In the genomic region with DNA sequence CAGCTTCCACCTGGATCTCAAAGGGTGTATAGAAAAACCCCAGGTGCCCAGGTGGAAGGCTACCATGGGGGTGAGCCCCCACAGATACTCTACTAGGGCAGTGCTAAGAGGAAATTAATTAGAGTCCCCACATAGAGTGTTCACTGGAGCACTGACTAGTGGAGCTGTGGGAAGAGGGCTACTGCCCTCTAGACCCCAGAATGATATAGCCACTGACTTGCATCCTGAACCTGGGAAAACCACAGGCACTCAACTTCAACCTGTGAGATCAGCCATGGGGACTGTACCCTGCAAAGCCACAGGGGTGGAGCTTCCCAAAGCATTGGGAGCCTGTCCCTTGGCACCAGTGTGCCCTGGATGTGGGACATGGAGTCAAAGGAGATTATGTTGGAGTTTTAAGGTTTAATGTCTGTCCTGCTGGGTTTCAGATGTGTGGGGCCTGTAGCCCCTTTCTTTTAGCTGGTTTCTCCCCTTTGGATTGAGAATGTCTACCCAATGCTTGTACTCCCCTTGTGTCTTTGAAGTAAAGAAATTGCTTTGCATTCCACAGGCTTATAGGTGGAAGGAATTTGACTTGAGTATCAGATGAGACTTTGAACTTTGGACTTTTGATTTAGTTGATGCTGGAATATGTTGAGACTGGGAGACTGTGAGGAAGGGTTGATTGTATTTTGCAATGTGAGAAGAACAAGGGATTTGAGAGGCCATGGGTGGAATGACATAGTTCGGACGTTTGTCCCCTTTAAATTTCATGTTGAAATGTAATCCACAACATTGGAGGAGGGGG, we compare ENCODE assay signal across 16 cellular contexts.
"Had no signal": no experiment of that assay in that cellular context is flagged by ENCODE, and none has a peak within 500 bp of the region (broad histone marks: within the 10 kb centered on the region; RNA-seq: fewer than 3 reads in every experiment).

No MANE protein-coding gene starts in this region.

- H3K27me3 ChIP-seq: colonic mucosa, foreskin keratinocyte, sigmoid colon, suprapubic skin, thyroid gland, upper lobe of left lung, vagina had no signal

- H3K4me1 Mint-ChIP-seq: naive thymus-derived CD8-positive, alpha-beta T cell had no signal

- ATAC-seq: foreskin keratinocyte; naive thymus-derived CD8-positive, alpha-beta T cell had no signal

- H3K9me3 ChIP-seq: colonic mucosa, suprapubic skin, thyroid gland, vagina had no signal

- H3K4me1 ChIP-seq: colonic mucosa, foreskin keratinocyte, suprapubic skin, thyroid gland, upper lobe of left lung, vagina had no signal

- H3K36me3 ChIP-seq: colonic mucosa, sigmoid colon, suprapubic skin, thyroid gland, upper lobe of left lung, vagina had no signal

- H3K4me3 Mint-ChIP-seq: naive thymus-derived CD8-positive, alpha-beta T cell had no signal

- H3K27me3 Mint-ChIP-seq: naive thymus-derived CD8-positive, alpha-beta T cell had no signal

- DNase-seq: colonic mucosa; dermis blood vessel endothelial cell; erythroblast; foreskin keratinocyte; kidney; mesendoderm; naive thymus-derived CD8-positive, alpha-beta T cell; posterior cingulate gyrus; sigmoid colon; stimulated activated CD4-positive, alpha-beta T cell treated with anti-CD3 and anti-CD28 coated beads, Interleukin-2, amount 100 ng/mL, for 48 hours; stimulated activated naive CD4-positive, alpha-beta T cell treated with Interleukin-2 at 50 U/mL for 16 hours; thyroid gland; upper lobe of left lung had no signal

- H3K27ac Mint-ChIP-seq: naive thymus-derived CD8-positive, alpha-beta T cell had no signal

- H3K4me3 ChIP-seq: colonic mucosa, sigmoid colon, skin epidermis, suprapubic skin, thyroid gland, upper lobe of left lung, vagina had no signal

- H3K27ac ChIP-seq: colonic mucosa, foreskin keratinocyte, sigmoid colon, skin epidermis, suprapubic skin, thyroid gland, upper lobe of left lung, vagina had no signal
